ENCODE assay signal across 26 cellular contexts in the genomic region with DNA sequence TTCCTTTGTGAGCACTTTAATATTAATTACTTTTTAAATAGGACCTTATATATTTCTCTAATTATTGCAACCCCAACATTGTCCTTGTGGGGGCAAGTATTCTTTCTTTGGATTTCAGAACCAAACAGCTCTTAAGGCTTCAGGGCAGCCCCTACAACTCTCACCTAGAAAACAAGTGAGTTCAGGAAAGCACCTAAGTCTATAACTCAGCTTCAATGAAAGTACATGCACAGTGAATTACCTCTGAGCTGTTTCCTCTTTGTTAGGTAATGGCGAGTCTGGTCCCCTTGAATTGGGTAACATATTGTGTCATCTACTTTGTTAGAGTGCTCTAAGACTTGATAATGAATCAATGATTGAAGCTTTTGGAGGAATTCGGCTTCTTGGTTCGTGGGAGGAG.
"Had no signal": no experiment of that assay in that cellular context is flagged by ENCODE, and none has a peak within 500 bp of the region (broad histone marks: within the 10 kb centered on the region; RNA-seq: fewer than 3 reads in every experiment).

No MANE protein-coding gene starts in this region.

- H3K36me3 ChIP-seq: Peyer's patch, SJCRH30, WERI-Rb-1 had no signal

- H3K27me3 Mint-ChIP-seq: activated CD8-positive, alpha-beta memory T cell treated with anti-CD3 and anti-CD28 coated beads, Interleukin-2, amount 10 ng/mL, durations not matched to agents 7 days and 5 days; activated naive CD8-positive, alpha-beta T cell; brain; central memory CD8-positive, alpha-beta T cell had no signal

- H3K4me3 Mint-ChIP-seq: activated CD8-positive, alpha-beta memory T cell treated with anti-CD3 and anti-CD28 coated beads, Interleukin-2, amount 10 ng/mL, durations not matched to agents 7 days and 5 days; activated naive CD4-positive, alpha-beta T cell treated with anti-CD3 and anti-CD28 coated beads for 36 hours; activated naive CD8-positive, alpha-beta T cell; activated T-cell treated with anti-CD3 and anti-CD28 coated beads, Interleukin-2, amount 50 U/mL, for 4 hours; brain; central memory CD8-positive, alpha-beta T cell had no signal

- H3K9me3 ChIP-seq: Peyer's patch, SJCRH30, SK-N-SH had no signal

- H3K4me3 ChIP-seq: Peyer's patch, SJCRH30 had no signal

- ATAC-seq: activated CD4-positive, CD25-positive, alpha-beta regulatory T cell treated with anti-CD3 and anti-CD28 coated beads, Interleukin-2, amount 50 U/mL, for 24 hours; activated CD8-positive, alpha-beta memory T cell treated with anti-CD3 and anti-CD28 coated beads, Interleukin-2, amount 10 ng/mL, durations not matched to agents 7 days and 5 days; activated T-cell treated with anti-CD3 and anti-CD28 coated beads, Interleukin-2, amount 50 U/mL, for 4 hours had no signal

- H3K9me3 Mint-ChIP-seq: brain had no signal

- H3K27me3 ChIP-seq: Peyer's patch, SJCRH30 had no signal

- H3K4me1 Mint-ChIP-seq: activated CD8-positive, alpha-beta memory T cell treated with anti-CD3 and anti-CD28 coated beads, Interleukin-2, amount 10 ng/mL, durations not matched to agents 7 days and 5 days; central memory CD8-positive, alpha-beta T cell had no signal

- H3K9ac ChIP-seq: SK-N-SH had no signal

- H3K27ac ChIP-seq: Peyer's patch, RWPE1, SJCRH30, WERI-Rb-1 had no signal

- DNase-seq: activated CD4-positive, alpha-beta T cell treated with anti-CD3 and anti-CD28 coated beads for 4 hours; activated CD4-positive, alpha-beta T cell treated with anti-CD3 and anti-CD28 coated beads, Interleukin-2, amount 50 U/mL, for 4 hours; activated CD8-positive, alpha-beta memory T cell treated with anti-CD3 and anti-CD28 coated beads, Interleukin-2, amount 10 ng/mL, durations not matched to agents 7 days and 5 days; activated effector memory CD4-positive, alpha-beta T cell treated with anti-CD3 and anti-CD28 coated beads, Interleukin-2, amount 50 U/mL, for 16 hours; activated naive CD4-positive, alpha-beta T cell treated with anti-CD3 and anti-CD28 coated beads for 36 hours; activated T-cell treated with anti-CD3 and anti-CD28 coated beads, Interleukin-2, amount 50 U/mL, for 4 hours; amygdala; Kasumi-1; KBM-7; NCI-H1930; NCI-H2171; NCI-H345; NCI-H510A; NCI-H526 treated with DMSO at 0.1 percent for 48 hours; NK-92 treated with Interleukin-12 subunit alpha and Interleukin-12 subunit beta, amount 100 ng/mL, for 24 hours; Peyer's patch; Right ventricle myocardium superior; SJCRH30; SK-N-SH; T-helper 1 cell; WERI-Rb-1 had no signal

- H3K4me2 ChIP-seq: SK-N-SH had no signal

- H3K36me3 Mint-ChIP-seq: activated CD8-positive, alpha-beta memory T cell treated with anti-CD3 and anti-CD28 coated beads, Interleukin-2, amount 10 ng/mL, durations not matched to agents 7 days and 5 days; activated naive CD8-positive, alpha-beta T cell; brain had no signal

- H3K27ac Mint-ChIP-seq: activated CD8-positive, alpha-beta memory T cell treated with anti-CD3 and anti-CD28 coated beads, Interleukin-2, amount 10 ng/mL, durations not matched to agents 7 days and 5 days; activated naive CD4-positive, alpha-beta T cell treated with anti-CD3 and anti-CD28 coated beads for 36 hours; activated naive CD8-positive, alpha-beta T cell had no signal

- H3K4me1 ChIP-seq: Peyer's patch, SJCRH30 had no signal
